Comparison of ENCODE assay signal across 14 cellular contexts in the genomic region with DNA sequence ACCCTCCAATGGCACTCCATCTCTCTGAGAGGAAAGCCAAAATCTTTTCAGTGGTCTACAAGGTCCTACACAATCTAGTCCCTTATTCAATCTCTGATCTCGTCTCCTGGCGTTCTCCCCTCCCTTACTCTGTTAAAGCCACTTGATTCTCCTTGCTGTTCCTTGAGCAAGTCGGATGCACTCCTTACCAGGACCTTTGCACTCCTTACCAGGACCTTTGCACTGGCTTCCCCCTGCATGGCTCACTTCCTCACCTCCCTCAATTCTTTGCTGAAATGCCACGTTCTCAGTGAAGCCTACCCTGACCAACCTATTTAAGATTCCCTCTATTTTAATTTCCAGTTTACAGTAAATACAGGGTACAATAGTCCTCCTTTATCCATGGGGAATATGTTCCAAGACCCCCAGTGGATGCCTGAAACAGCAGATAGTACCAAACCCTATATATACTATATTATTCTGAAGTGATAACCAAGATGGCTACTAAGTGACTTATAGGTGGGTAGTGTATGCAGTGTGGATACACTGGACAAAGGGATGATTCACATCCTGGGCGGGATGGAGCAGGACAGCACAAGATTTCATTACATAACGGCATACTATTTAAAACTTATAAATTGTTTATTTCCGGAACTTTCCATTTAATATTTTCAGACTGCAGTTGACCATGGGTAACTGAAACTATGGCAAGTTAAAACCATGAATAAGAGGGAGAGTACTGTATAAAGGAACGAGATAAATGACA. TPM values are rescaled to one million over a fixed set of nuclear protein-coding genes. Genes with fewer than 3 reads are reported as not detected.
"Had no signal": no experiment of that assay in that cellular context is flagged by ENCODE, and none has a peak within 500 bp of the region (broad histone marks: within the 10 kb centered on the region; RNA-seq: fewer than 3 reads in every experiment).

No MANE protein-coding gene starts in this region.

- H3K4me3 ChIP-seq: coronary artery, stomach had no signal

- H3K4me3 Mint-ChIP-seq: activated CD4-positive, alpha-beta memory T cell treated with anti-CD3 and anti-CD28 coated beads for 36 hours; activated T-cell treated with anti-CD3 and anti-CD28 coated beads, Interleukin-2, amount 50 U/mL, for 72 hours had no signal

- DNase-seq: activated CD4-positive, alpha-beta memory T cell treated with anti-CD3 and anti-CD28 coated beads for 36 hours; activated CD8-positive, alpha-beta memory T cell treated with anti-CD3 and anti-CD28 coated beads, Interleukin-2, amount 50 U/mL, for 4 hours; activated gamma-delta T cell treated with Interleukin-2 at 50 U/mL for 16 hours; activated T-cell treated with anti-CD3 and anti-CD28 coated beads, Interleukin-2, amount 50 U/mL, for 72 hours; effector CD4-positive, alpha-beta T cell; kidney glomerular epithelial cell; stimulated activated CD4-positive, alpha-beta T cell treated with anti-CD3 and anti-CD28 coated beads, Interleukin-15, amount 100 ng/mL, for 24 hours; stomach had no signal

- H3K27ac ChIP-seq: stomach, VCaP had no signal

- H3K9me3 Mint-ChIP-seq: activated CD4-positive, alpha-beta memory T cell treated with anti-CD3 and anti-CD28 coated beads for 36 hours; activated T-cell treated with anti-CD3 and anti-CD28 coated beads, Interleukin-2, amount 50 U/mL, for 72 hours had no signal

- H3K36me3 ChIP-seq: stomach had no signal

- H3K27ac Mint-ChIP-seq: activated CD4-positive, alpha-beta memory T cell treated with anti-CD3 and anti-CD28 coated beads for 36 hours; activated T-cell treated with anti-CD3 and anti-CD28 coated beads, Interleukin-2, amount 50 U/mL, for 72 hours had no signal

- H3K9me3 ChIP-seq: stomach had no signal

- H3K36me3 Mint-ChIP-seq: activated CD4-positive, alpha-beta memory T cell treated with anti-CD3 and anti-CD28 coated beads for 36 hours had no signal

RNA-seq across cellular contexts. Expression of a gene that starts 15.0 kb away (rescaled TPM):
- total RNA-seq: activated CD4-positive, alpha-beta memory T cell treated with anti-CD3 and anti-CD28 coated beads for 36 hours; cardiac septum; epithelial cell of proximal tubule; liver; skeletal muscle tissue had no signal
